Comparison of ENCODE assay signal across 8 cellular contexts in the genomic region with DNA sequence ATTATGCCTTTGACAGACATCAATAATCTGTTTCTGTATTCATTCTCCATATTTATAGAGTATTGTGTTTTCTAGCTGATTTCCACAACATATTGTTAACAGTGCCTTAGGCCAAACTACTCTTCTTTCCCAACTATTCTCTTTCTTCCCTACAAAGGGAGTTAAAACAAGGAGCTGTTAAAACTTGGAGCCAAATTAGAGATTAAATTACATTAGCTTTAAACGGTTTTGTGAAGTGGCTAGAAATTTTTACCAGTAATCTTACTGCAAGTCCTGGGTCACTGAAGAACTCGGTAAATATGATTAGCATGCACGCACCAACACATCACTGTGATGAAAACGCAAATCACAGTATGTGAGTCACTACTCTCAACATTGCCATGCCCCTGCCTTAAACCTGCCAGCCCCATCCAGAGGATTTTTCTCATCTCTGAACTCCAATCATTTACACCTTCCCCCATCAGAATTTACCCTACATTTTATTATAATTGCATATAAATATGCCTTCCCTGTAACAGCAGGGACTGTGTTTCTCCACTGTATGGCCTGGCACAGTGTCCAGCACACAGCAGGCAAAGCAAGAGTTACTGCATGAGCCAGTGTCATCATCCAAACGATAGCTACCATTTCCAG. TPM values are rescaled to one million over a fixed set of nuclear protein-coding genes. Genes with fewer than 3 reads are reported as not detected.
DNase-seq lines count a peak whose midpoint lies in the region; ATAC-seq and TF ChIP-seq lines count a peak whose summit lies in the region.

No MANE protein-coding gene starts in this region.

- H3K27me3 ChIP-seq in breast epithelium (no peaks in the 10 kb centered on the region), lung (ENCODE audit: control insufficient read depth, insufficient read depth) (no peaks in the 10 kb centered on the region), upper lobe of left lung (no peaks in the 10 kb centered on the region)

- in situ Hi-C loops in G401 (cut with HindIII; ENCODE audit: low sequenced_read_pairs): no loop called here

- TF ChIP-seq CTCF in breast epithelium (IDR thresholded peaks at IDR 0.05) (no peak), lung (IDR thresholded peaks at IDR 0.05; ENCODE audit: control extremely low read depth, extremely low read depth) (no peak), upper lobe of left lung (IDR thresholded peaks at IDR 0.05) (no peak)

- TF ChIP-seq POLR2A in breast epithelium (IDR thresholded peaks at IDR 0.05) (no peak), upper lobe of left lung (IDR thresholded peaks at IDR 0.05) (no peak)

- peak overlapping the region in 1 of 2 donors; percentile 89 for H3K27ac ChIP-seq in breast epithelium
- peak overlapping the region; percentile 34 to 78 for H3K27ac ChIP-seq in lung (ENCODE audit: low read depth in 1 of 2, low read length in 1 of 2)
- H3K27ac ChIP-seq in upper lobe of left lung: peak overlapping the region; percentile 96 to 98 (median 98)

- peak in 1 of 4 donors; percentile 34 for TF ChIP-seq EP300 in upper lobe of left lung (IDR thresholded peaks at IDR 0.05)

- no peak for ATAC-seq in lung (ENCODE audit: insufficient read depth, low FRiP score)
- no peak for ATAC-seq in upper lobe of left lung (ENCODE audit: low FRiP score in 2 of 2)
- no peak for ATAC-seq in HG02763 (IDR thresholded peaks at IDR 0.05; ENCODE audit: unreplicated experiment)
- ATAC-seq in GM18502 (IDR thresholded peaks at IDR 0.05; ENCODE audit: poor library complexity, unreplicated experiment): no peak

- intact Hi-C loops in breast epithelium (cut with DNase I; ENCODE audit: low total_unique reads): no loop called here

- 41 to 46% methylated on average over 5 of the region's 5 CpGs for WGBS in lung, 2 donors
- WGBS in upper lobe of left lung, 2 donors: 44 to 45% methylated on average over 5 of the region's 5 CpGs

- peak; percentile 83 for DNase-seq in G401 (ENCODE audit: low spot score)
- peak; percentile 70 to 83 for DNase-seq in NCI-H526 (lab: John Stamatoyannopoulos, UW)
- DNase-seq in breast epithelium (ENCODE audit: low spot score in 2 of 2): no peak
- no peak for DNase-seq in lung (ENCODE audit: low spot score)
- DNase-seq in upper lobe of left lung: peak in 1 of 2 donors; percentile 39
- no peak for DNase-seq in UCSD-AML1 (lab: John Stamatoyannopoulos, UW; ENCODE audit: unreplicated experiment)

- H3K9me3 ChIP-seq in breast epithelium: peaks cover 5 to 7% of the 10 kb centered on the region in 2 donors
- peaks cover 0 to 3% of the 10 kb centered on the region in 2 donors for H3K9me3 ChIP-seq in lung (ENCODE audit: control insufficient read depth in 2 of 2, insufficient read depth in 1 of 2, low read length in 1 of 2)
- H3K9me3 ChIP-seq in upper lobe of left lung: peaks cover 0 to 4% (median 3%) of the 10 kb centered on the region in 4 donors

- H3K4me3 ChIP-seq in breast epithelium: peak overlapping the region; percentile 83 to 98 (median 91)
- H3K4me3 ChIP-seq in lung: no peak overlapping the region
- peak overlapping the region in 3 of 4 donors; percentile 77 to 92 (median 81) for H3K4me3 ChIP-seq in upper lobe of left lung

- H3K36me3 ChIP-seq in breast epithelium (no peaks in the 10 kb centered on the region), lung (ENCODE audit: control insufficient read depth in 2 of 2, insufficient read depth in 2 of 2, low read length in 2 of 2) (no peaks in the 10 kb centered on the region), upper lobe of left lung (peaks cover 0 to 7% (median 0%) of the 10 kb centered on the region in 4 donors)

- peaks cover 0 to 13% of the 10 kb centered on the region in 2 donors for H3K4me1 ChIP-seq in breast epithelium
- peaks cover 2 to 11% of the 10 kb centered on the region in 2 donors for H3K4me1 ChIP-seq in lung (ENCODE audit: control insufficient read depth in 2 of 2, insufficient read depth in 2 of 2, low read length in 2 of 2)
- peaks cover 32 to 53% (median 48%) of the 10 kb centered on the region in 4 donors for H3K4me1 ChIP-seq in upper lobe of left lung

RNA-seq across cellular contexts. Expression of a gene that starts 1.5 kb away (rescaled TPM):
- 273 and 329 TPM in 2 replicates for total RNA-seq in G401 (2014; rRNA removed; shearing (Covaris generic))
- total RNA-seq in breast epithelium: 100 to 1,000 TPM; 250 to 691 (median 267) TPM
- 100 to 1,000 TPM; 170 to 273 TPM for total RNA-seq in lung
- polyA plus RNA-seq in lung: 100 to 1,000 TPM; 219 to 347 TPM
- total RNA-seq in upper lobe of left lung: 100 to 1,000 TPM in 5 of 6 donors, 10 to 100 TPM in 1; 94.3 to 330 (median 212) TPM

Comparison
In these comparisons a context has a peak if more than half of its experiments do, and no peak if none do; other contexts are left out.
1. DNase-seq: peak in G401 (single experiment) and NCI-H526 (2 of 2); none in breast epithelium (0 of 2), lung (single experiment) and UCSD-AML1 (single experiment).